1 cellular context compared by ENCODE assay signal in the genomic region with DNA sequence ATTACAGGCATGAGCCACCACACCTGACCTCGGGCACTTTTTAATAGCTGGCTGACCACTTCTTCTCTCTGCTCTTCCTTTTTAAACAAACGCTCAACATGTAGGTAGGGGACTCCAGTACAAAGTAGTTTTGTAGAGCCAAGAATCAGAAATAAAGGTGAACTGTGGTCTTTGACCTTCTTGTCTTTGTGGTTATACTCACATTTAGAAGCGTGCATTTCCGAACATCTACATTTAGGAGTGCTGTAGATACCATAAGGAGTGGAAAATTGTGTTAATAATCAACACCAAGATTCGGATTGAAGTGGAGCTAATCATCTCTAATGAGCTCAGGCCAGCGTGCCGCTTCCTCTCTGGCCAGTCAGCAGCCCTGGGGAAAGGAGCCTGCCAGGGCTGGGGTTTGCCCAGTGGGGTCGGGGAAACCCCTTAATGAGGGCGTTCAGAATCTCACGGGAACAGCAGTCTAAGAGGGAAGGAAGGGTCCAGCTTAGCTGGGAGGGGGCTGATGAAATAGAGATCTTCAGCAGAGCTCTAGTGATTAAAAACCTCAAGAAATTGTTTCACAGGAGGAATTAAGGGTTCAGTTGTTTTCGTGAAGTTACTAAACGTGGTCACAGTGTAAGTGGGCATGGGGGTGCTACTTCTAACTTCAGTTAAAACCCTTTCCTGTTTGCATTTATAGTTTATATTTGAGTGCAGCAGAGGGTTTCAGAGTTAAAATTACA.
TF ChIP-seq lines count a peak whose summit lies in the region.

No MANE protein-coding gene starts in this region.

TF ChIP-seq in GM12878, 131 proteins besides CTCF, POLR2A, EP300 and RAD21 (continued from another document and continues in another):
- TF ChIP-seq, protein P1, sequence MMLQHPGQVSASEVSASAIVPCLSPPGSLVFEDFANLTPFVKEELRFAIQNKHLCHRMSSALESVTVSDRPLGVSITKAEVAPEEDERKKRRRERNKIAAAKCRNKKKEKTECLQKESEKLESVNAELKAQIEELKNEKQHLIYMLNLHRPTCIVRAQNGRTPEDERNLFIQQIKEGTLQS (IDR thresholded peaks at IDR 0.05; ENCODE audit: borderline replicate concordance, extremely low read depth, low read depth, low read length): no peak
- TF ChIP-seq CBX5 (IDR thresholded peaks at IDR 0.05; ENCODE audit: low read depth): no peak
- TF ChIP-seq CBFB (IDR thresholded peaks at IDR 0.05; ENCODE audit: low read depth): no peak
- TF ChIP-seq, protein P2, sequence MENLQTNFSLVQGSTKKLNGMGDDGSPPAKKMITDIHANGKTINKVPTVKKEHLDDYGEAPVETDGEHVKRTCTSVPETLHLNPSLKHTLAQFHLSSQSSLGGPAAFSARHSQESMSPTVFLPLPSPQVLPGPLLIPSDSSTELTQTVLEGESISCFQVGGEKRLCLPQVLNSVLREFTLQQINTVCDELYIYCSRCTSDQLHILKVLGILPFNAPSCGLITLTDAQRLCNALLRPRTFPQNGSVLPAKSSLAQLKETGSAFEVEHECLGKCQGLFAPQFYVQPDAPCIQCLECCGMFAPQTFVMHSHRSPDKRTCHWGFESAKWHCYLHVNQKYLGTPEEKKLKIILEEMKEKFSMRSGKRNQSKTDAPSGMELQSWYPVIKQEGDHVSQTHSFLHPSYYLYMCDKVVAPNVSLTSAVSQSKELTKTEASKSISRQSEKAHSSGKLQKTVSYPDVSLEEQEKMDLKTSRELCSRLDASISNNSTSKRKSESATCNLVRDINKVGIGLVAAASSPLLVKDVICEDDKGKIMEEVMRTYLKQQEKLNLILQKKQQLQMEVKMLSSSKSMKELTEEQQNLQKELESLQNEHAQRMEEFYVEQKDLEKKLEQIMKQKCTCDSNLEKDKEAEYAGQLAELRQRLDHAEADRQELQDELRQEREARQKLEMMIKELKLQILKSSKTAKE (IDR thresholded peaks at IDR 0.05; ENCODE audit: low read depth, poor library complexity, severe bottlenecking): peak; percentile 40
- 0 out of 2 replicates have a peak, but pooled peaks have one; percentile 37 for TF ChIP-seq MYB (IDR thresholded peaks at IDR 0.05; ENCODE audit: borderline replicate concordance, low read depth, low read length)
- TF ChIP-seq GABPA (IDR thresholded peaks at IDR 0.05; ENCODE audit: low read depth): no peak
- TF ChIP-seq SPI1 (IDR thresholded peaks at IDR 0.05; ENCODE audit: borderline replicate concordance, insufficient read depth, low read depth, low read length): peak; percentile 68; the same call in 1 of the 2 replicates
- TF ChIP-seq, protein P3, sequence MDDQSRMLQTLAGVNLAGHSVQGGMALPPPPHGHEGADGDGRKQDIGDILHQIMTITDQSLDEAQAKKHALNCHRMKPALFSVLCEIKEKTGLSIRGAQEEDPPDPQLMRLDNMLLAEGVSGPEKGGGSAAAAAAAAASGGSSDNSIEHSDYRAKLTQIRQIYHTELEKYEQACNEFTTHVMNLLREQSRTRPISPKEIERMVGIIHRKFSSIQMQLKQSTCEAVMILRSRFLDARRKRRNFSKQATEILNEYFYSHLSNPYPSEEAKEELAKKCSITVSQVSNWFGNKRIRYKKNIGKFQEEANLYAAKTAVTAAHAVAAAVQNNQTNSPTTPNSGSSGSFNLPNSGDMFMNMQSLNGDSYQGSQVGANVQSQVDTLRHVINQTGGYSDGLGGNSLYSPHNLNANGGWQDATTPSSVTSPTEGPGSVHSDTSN (IDR thresholded peaks at IDR 0.05; ENCODE audit: insufficient replicate concordance, low read depth, low read length): no peak
- no peak for TF ChIP-seq TCF12 (IDR thresholded peaks at IDR 0.05; ENCODE audit: low read depth, low read length)
- no peak for TF ChIP-seq POLR2AphosphoS2 (IDR thresholded peaks at IDR 0.05; ENCODE audit: low read depth, low read length)
- TF ChIP-seq, protein P4, sequence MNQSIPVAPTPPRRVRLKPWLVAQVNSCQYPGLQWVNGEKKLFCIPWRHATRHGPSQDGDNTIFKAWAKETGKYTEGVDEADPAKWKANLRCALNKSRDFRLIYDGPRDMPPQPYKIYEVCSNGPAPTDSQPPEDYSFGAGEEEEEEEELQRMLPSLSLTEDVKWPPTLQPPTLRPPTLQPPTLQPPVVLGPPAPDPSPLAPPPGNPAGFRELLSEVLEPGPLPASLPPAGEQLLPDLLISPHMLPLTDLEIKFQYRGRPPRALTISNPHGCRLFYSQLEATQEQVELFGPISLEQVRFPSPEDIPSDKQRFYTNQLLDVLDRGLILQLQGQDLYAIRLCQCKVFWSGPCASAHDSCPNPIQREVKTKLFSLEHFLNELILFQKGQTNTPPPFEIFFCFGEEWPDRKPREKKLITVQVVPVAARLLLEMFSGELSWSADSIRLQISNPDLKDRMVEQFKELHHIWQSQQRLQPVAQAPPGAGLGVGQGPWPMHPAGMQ (IDR thresholded peaks at IDR 0.05; ENCODE audit: borderline replicate concordance): no peak
- TF ChIP-seq RFX5 (IDR thresholded peaks at IDR 0.05; ENCODE audit: low read depth, low read length): no peak
- TF ChIP-seq HDGF (IDR thresholded peaks at IDR 0.05): no peak
- TF ChIP-seq, protein P5, sequence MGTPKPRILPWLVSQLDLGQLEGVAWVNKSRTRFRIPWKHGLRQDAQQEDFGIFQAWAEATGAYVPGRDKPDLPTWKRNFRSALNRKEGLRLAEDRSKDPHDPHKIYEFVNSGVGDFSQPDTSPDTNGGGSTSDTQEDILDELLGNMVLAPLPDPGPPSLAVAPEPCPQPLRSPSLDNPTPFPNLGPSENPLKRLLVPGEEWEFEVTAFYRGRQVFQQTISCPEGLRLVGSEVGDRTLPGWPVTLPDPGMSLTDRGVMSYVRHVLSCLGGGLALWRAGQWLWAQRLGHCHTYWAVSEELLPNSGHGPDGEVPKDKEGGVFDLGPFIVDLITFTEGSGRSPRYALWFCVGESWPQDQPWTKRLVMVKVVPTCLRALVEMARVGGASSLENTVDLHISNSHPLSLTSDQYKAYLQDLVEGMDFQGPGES (IDR thresholded peaks at IDR 0.05): no peak
- no peak for TF ChIP-seq EZH2 (IDR thresholded peaks at IDR 0.05; ENCODE audit: borderline replicate concordance, control insufficient read depth, low read depth, low read length)
- TF ChIP-seq, protein P6, sequence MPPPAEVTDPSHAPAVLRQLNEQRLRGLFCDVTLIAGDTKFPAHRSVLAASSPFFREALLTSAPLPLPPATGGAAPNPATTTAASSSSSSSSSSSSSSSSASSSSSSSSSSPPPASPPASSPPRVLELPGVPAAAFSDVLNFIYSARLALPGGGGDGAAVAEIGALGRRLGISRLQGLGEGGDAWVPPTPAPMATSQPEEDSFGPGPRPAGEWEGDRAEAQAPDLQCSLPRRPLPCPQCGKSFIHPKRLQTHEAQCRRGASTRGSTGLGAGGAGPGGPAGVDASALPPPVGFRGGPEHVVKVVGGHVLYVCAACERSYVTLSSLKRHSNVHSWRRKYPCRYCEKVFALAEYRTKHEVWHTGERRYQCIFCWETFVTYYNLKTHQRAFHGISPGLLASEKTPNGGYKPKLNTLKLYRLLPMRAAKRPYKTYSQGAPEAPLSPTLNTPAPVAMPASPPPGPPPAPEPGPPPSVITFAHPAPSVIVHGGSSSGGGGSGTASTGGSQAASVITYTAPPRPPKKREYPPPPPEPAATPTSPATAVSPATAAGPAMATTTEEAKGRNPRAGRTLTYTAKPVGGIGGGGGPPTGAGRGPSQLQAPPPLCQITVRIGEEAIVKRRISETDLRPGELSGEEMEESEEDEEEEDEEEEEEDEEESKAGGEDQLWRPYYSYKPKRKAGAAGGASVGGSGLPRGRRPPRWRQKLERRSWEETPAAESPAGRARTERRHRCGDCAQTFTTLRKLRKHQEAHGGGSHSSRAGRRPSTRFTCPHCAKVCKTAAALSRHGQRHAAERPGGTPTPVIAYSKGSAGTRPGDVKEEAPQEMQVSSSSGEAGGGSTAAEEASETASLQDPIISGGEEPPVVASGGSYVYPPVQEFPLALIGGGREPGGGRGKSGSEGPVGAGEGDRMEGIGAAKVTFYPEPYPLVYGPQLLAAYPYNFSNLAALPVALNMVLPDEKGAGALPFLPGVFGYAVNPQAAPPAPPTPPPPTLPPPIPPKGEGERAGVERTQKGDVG (CRISPR knock-in tag; IDR thresholded peaks at IDR 0.05): no peak
- peak; percentile 43; the same call in 1 of the 2 replicates for TF ChIP-seq RUNX3 (IDR thresholded peaks at IDR 0.05; ENCODE audit: low read length)
- no peak for TF ChIP-seq LARP7 (IDR thresholded peaks at IDR 0.05)
- no peak for TF ChIP-seq HCFC1 (IDR thresholded peaks at IDR 0.05; ENCODE audit: low read length)
- TF ChIP-seq, protein P7, sequence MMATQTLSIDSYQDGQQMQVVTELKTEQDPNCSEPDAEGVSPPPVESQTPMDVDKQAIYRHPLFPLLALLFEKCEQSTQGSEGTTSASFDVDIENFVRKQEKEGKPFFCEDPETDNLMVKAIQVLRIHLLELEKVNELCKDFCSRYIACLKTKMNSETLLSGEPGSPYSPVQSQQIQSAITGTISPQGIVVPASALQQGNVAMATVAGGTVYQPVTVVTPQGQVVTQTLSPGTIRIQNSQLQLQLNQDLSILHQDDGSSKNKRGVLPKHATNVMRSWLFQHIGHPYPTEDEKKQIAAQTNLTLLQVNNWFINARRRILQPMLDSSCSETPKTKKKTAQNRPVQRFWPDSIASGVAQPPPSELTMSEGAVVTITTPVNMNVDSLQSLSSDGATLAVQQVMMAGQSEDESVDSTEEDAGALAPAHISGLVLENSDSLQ (IDR thresholded peaks at IDR 0.05): no peak
- TF ChIP-seq RCOR1 (conservative IDR thresholded peaks at IDR 0.05; ENCODE audit: low read depth, low read length): no peak
- no peak for TF ChIP-seq ZNF207 (IDR thresholded peaks at IDR 0.05; ENCODE audit: borderline replicate concordance)
- TF ChIP-seq SP1 (IDR thresholded peaks at IDR 0.05; ENCODE audit: low read depth, low read length): no peak
- TF ChIP-seq SREBF2 (IDR thresholded peaks at IDR 0.05; ENCODE audit: low read length): no peak
- no peak for TF ChIP-seq NR2C2 (IDR thresholded peaks at IDR 0.05; ENCODE audit: borderline replicate concordance, control insufficient read depth, insufficient read length, low read depth)
- TF ChIP-seq NR2F1 (conservative IDR thresholded peaks at IDR 0.05): peak; percentile 91
- TF ChIP-seq SUPT20H (IDR thresholded peaks at IDR 0.05; ENCODE audit: borderline replicate concordance, control insufficient read depth, low read depth, low read length): no peak
- no peak for TF ChIP-seq NBN (IDR thresholded peaks at IDR 0.05)
- TF ChIP-seq SRF (IDR thresholded peaks at IDR 0.05; ENCODE audit: low read depth in 2 of 2, low read length in 2 of 2): no peak
- TF ChIP-seq SMAD1 (IDR thresholded peaks at IDR 0.05; ENCODE audit: low read depth, partially characterized antibody): no peak
- peak; percentile 77 for TF ChIP-seq MEF2B (IDR thresholded peaks at IDR 0.05; ENCODE audit: partially characterized antibody, poor library complexity, severe bottlenecking)
- peak; percentile 90 for TF ChIP-seq ATF7 (IDR thresholded peaks at IDR 0.05; ENCODE audit: low read depth)
- TF ChIP-seq ZNF217 (IDR thresholded peaks at IDR 0.05): no peak; the same call in none of the 2 replicates
- peak; percentile 15; the same call in 1 of the 2 replicates for TF ChIP-seq RB1 (IDR thresholded peaks at IDR 0.05; ENCODE audit: borderline replicate concordance)
- no peak; the same call in 1 of the 2 replicates for TF ChIP-seq SMC3 (IDR thresholded peaks at IDR 0.05; ENCODE audit: borderline replicate concordance, low read length)
- TF ChIP-seq, protein P8, sequence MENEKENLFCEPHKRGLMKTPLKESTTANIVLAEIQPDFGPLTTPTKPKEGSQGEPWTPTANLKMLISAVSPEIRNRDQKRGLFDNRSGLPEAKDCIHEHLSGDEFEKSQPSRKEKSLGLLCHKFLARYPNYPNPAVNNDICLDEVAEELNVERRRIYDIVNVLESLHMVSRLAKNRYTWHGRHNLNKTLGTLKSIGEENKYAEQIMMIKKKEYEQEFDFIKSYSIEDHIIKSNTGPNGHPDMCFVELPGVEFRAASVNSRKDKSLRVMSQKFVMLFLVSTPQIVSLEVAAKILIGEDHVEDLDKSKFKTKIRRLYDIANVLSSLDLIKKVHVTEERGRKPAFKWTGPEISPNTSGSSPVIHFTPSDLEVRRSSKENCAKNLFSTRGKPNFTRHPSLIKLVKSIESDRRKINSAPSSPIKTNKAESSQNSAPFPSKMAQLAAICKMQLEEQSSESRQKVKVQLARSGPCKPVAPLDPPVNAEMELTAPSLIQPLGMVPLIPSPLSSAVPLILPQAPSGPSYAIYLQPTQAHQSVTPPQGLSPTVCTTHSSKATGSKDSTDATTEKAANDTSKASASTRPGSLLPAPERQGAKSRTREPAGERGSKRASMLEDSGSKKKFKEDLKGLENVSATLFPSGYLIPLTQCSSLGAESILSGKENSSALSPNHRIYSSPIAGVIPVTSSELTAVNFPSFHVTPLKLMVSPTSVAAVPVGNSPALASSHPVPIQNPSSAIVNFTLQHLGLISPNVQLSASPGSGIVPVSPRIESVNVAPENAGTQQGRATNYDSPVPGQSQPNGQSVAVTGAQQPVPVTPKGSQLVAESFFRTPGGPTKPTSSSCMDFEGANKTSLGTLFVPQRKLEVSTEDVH (IDR thresholded peaks at IDR 0.05; ENCODE audit: low read depth, partially characterized antibody): no peak
- TF ChIP-seq CHD2 (IDR thresholded peaks at IDR 0.05; ENCODE audit: borderline replicate concordance, low read depth, low read length): peak; percentile 82; the same call in 1 of the 2 replicates
- TF ChIP-seq EGR1 (IDR thresholded peaks at IDR 0.05; ENCODE audit: borderline replicate concordance in 1 of 2, low read depth in 2 of 2, low read length in 2 of 2): no peak
- no peak for TF ChIP-seq KAT2A (conservative IDR thresholded peaks at IDR 0.05; ENCODE audit: control insufficient read depth, low read depth, low read length)
- TF ChIP-seq, protein P9, sequence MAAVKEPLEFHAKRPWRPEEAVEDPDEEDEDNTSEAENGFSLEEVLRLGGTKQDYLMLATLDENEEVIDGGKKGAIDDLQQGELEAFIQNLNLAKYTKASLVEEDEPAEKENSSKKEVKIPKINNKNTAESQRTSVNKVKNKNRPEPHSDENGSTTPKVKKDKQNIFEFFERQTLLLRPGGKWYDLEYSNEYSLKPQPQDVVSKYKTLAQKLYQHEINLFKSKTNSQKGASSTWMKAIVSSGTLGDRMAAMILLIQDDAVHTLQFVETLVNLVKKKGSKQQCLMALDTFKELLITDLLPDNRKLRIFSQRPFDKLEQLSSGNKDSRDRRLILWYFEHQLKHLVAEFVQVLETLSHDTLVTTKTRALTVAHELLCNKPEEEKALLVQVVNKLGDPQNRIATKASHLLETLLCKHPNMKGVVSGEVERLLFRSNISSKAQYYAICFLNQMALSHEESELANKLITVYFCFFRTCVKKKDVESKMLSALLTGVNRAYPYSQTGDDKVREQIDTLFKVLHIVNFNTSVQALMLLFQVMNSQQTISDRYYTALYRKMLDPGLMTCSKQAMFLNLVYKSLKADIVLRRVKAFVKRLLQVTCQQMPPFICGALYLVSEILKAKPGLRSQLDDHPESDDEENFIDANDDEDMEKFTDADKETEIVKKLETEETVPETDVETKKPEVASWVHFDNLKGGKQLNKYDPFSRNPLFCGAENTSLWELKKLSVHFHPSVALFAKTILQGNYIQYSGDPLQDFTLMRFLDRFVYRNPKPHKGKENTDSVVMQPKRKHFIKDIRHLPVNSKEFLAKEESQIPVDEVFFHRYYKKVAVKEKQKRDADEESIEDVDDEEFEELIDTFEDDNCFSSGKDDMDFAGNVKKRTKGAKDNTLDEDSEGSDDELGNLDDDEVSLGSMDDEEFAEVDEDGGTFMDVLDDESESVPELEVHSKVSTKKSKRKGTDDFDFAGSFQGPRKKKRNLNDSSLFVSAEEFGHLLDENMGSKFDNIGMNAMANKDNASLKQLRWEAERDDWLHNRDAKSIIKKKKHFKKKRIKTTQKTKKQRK (IDR thresholded peaks at IDR 0.05; ENCODE audit: low read depth, low read length): no peak
